ENCODE assay signal across 8 cellular contexts in genomic region chr5:61334224-61335196, GRCh38. TPM values are rescaled to one million over a fixed set of nuclear protein-coding genes. Genes with fewer than 3 reads are reported as not detected.
DNase-seq lines count a peak whose midpoint lies in the region; ATAC-seq and TF ChIP-seq lines count a peak whose summit lies in the region.

No MANE protein-coding gene starts in this region.

- H3K27me3 ChIP-seq in heart left ventricle = no peaks in the 10 kb centered on the region
- H3K27me3 ChIP-seq in liver (ENCODE audit: control insufficient read depth in 4 of 4, insufficient read depth in 4 of 4, low read length in 3 of 4) = no peaks in the 10 kb centered on the region
- H3K27me3 ChIP-seq in thoracic aorta (replicated peaks; ENCODE audit: insufficient read depth) = no peaks in the 10 kb centered on the region

- H3K4me3 ChIP-seq in heart left ventricle (peak overlapping the region; percentile 64 to 95 (median 90)), astrocyte of the spinal cord (ENCODE audit: low read depth, low read length) (peak overlapping the region; percentile 84), liver (ENCODE audit: low read depth in 1 of 3, low read length in 3 of 3) (peak overlapping the region; percentile 72 to 96 (median 75)), thoracic aorta (peak overlapping the region; percentile 95)

- TF ChIP-seq POLR2A in heart left ventricle (IDR thresholded peaks at IDR 0.05) = no peak

- TF ChIP-seq CTCF in heart left ventricle (IDR thresholded peaks at IDR 0.05) (no peak), astrocyte of the spinal cord (IDR thresholded peaks at IDR 0.05; ENCODE audit: low read depth, low read length) (no peak), liver (IDR thresholded peaks at IDR 0.05; ENCODE audit: low read depth, low read length, missing input control) (no peak), thoracic aorta (IDR thresholded peaks at IDR 0.05) (no peak)

- 45 to 47% (median 46%) methylated on average over 12 of the region's 12 CpGs for WGBS in heart left ventricle, 4 donors
- WGBS in liver = 54% methylated on average over 12 of the region's 12 CpGs

- no peaks in the 10 kb centered on the region for H3K36me3 ChIP-seq in heart left ventricle
- peaks cover 0 to 2% (median 0%) of the 10 kb centered on the region in 4 donors for H3K36me3 ChIP-seq in liver (ENCODE audit: control insufficient read depth in 4 of 4, insufficient read depth in 3 of 4, low read depth in 1 of 4, low read length in 3 of 4)
- no peaks in the 10 kb centered on the region for H3K36me3 ChIP-seq in thoracic aorta

- ATAC-seq in heart left ventricle (no peak), Right ventricle myocardium inferior (no peak), thoracic aorta (ENCODE audit: insufficient number of reproducible peaks, low FRiP score, low read depth) (no peak)

- no peak for DNase-seq in heart left ventricle
- no peak for DNase-seq in Right ventricle myocardium inferior (ENCODE audit: missing footprints)
- DNase-seq in astrocyte of the spinal cord (ENCODE audit: low read depth, low spot score) = peak; percentile 81
- DNase-seq in thoracic aorta (ENCODE audit: low spot score) = no peak
- no peak for DNase-seq in NCI-H1048 (lab: John Stamatoyannopoulos, UW)
- DNase-seq in OCI-M2 (lab: John Stamatoyannopoulos, UW; ENCODE audit: unreplicated experiment) = no peak
- no peak for DNase-seq in NCI-H187 treated with DMSO at 0.1 percent for 48 hours (lab: John Stamatoyannopoulos, UW)

- in situ Hi-C loops in astrocyte of the spinal cord (cut with HindIII; ENCODE audit: low sequenced_read_pairs) = no loop called here

- TF ChIP-seq RAD21 in liver (IDR thresholded peaks at IDR 0.05) = no peak

- no peaks in the 10 kb centered on the region for H3K9me3 ChIP-seq in heart left ventricle
- H3K9me3 ChIP-seq in liver (ENCODE audit: control insufficient read depth in 4 of 4, low read length in 3 of 4) = no peaks in the 10 kb centered on the region
- H3K9me3 ChIP-seq in thoracic aorta = no peaks in the 10 kb centered on the region

- peaks cover 2 to 46% (median 23%) of the 10 kb centered on the region in 12 donors for H3K4me1 ChIP-seq in heart left ventricle
- peaks cover 3 to 25% (median 15%) of the 10 kb centered on the region in 4 donors for H3K4me1 ChIP-seq in liver (ENCODE audit: control insufficient read depth in 4 of 4, insufficient read depth in 4 of 4, low read length in 3 of 4)
- H3K4me1 ChIP-seq in thoracic aorta (ENCODE audit: control insufficient read depth in 1 of 2, low read depth in 2 of 2) = peaks cover 5 to 37% of the 10 kb centered on the region in 2 donors

- intact Hi-C loops in heart left ventricle (cut with DNase I) (loop anchor here (2.0 to 10.0 kb wide), 13 partner anchors 68 to 480 kb away; partner anchors contain the start of genes ERCC8 (in 4 of the 10), NDUFAF2 (in 4 of the 10) and SMIM15 (in 3 of the 10)), Right ventricle myocardium inferior (cut with DNase I) (loop anchor here (1.0 to 10.0 kb wide), 3 partner anchors 325 to 598 kb away; partner anchors contain the start of genes ERCC8 and NDUFAF2)

- H3K9ac ChIP-seq in liver (ENCODE audit: low read depth in 1 of 2, low read length in 2 of 2) = peak overlapping the region; percentile 61 to 62

- H3K27ac ChIP-seq in heart left ventricle (peak overlapping the region in 7 of 12 donors; percentile 66 to 96 (median 86)), liver (ENCODE audit: low read depth in 1 of 2, low read length in 2 of 2) (no peak overlapping the region), thoracic aorta (no peak overlapping the region)

TF ChIP-seq in liver, 16 proteins besides CTCF, POLR2A, EP300 and RAD21:
- TF ChIP-seq, protein P1, sequence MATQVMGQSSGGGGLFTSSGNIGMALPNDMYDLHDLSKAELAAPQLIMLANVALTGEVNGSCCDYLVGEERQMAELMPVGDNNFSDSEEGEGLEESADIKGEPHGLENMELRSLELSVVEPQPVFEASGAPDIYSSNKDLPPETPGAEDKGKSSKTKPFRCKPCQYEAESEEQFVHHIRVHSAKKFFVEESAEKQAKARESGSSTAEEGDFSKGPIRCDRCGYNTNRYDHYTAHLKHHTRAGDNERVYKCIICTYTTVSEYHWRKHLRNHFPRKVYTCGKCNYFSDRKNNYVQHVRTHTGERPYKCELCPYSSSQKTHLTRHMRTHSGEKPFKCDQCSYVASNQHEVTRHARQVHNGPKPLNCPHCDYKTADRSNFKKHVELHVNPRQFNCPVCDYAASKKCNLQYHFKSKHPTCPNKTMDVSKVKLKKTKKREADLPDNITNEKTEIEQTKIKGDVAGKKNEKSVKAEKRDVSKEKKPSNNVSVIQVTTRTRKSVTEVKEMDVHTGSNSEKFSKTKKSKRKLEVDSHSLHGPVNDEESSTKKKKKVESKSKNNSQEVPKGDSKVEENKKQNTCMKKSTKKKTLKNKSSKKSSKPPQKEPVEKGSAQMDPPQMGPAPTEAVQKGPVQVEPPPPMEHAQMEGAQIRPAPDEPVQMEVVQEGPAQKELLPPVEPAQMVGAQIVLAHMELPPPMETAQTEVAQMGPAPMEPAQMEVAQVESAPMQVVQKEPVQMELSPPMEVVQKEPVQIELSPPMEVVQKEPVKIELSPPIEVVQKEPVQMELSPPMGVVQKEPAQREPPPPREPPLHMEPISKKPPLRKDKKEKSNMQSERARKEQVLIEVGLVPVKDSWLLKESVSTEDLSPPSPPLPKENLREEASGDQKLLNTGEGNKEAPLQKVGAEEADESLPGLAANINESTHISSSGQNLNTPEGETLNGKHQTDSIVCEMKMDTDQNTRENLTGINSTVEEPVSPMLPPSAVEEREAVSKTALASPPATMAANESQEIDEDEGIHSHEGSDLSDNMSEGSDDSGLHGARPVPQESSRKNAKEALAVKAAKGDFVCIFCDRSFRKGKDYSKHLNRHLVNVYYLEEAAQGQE (IDR thresholded peaks at IDR 0.05) = no peak
- TF ChIP-seq EGR1 (IDR thresholded peaks at IDR 0.05; ENCODE audit: low read depth in 2 of 2) = no peak
- no peak for TF ChIP-seq FOXA1 (IDR thresholded peaks at IDR 0.05)
- TF ChIP-seq YY1 (IDR thresholded peaks at IDR 0.05) = no peak

RNA-seq across cellular contexts. Expression of gene ZSWIM6, which starts 2.5 kb away (rescaled TPM):
- 10 to 100 TPM in 2 of 9 donors, 1 to 10 TPM in 7; 4.5 to 14.9 (median 6.9) TPM for total RNA-seq in heart left ventricle
- 1 to 10 TPM; 1.9 to 3.8 TPM for polyA plus RNA-seq in heart left ventricle
- total RNA-seq in Right ventricle myocardium inferior = 8.1 TPM
- 1 to 10 TPM; 5.0 to 5.2 TPM for total RNA-seq in liver
- polyA plus RNA-seq in liver = 1 to 10 TPM; 1.3 to 1.7 TPM
- total RNA-seq in thoracic aorta = 10 to 100 TPM; 10.6 to 18.8 TPM

Comparison
In these comparisons a context has a peak if more than half of its experiments do, and no peak if none do; other contexts are left out.
1. H3K27ac ChIP-seq: peak in heart left ventricle (7 of 12); none in liver (0 of 2) and thoracic aorta (0 of 2).
2. Peak in every context shown above with its lines, with median percentiles within 50 percentile points of each other: H3K4me3 ChIP-seq.